16 cellular contexts compared by ENCODE assay signal in the genomic region with DNA sequence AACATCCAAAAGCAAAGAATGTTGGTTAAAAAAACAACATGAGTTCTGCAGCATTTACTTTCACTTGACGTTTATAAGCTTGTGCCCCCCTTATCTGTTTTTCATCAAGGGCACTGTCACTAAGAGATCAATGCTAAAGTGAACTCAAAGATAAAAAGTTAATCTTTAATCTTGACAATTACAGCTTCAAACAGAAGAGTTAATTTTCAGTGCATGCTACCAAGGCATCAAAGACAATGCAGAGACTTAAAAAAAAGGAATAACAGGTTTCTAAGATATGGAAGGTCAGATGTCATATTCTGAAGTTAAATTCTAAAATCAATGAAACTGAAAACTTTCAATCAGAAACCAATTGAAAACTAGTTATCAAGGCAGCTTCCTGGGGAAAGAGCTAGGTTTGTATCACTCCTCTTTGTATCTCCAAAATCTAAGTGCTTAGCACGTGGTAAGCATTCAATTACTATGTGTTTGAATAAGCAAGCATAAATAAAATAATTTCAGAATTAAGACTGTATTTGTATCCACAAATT.
"Had no signal": no experiment of that assay in that cellular context is flagged by ENCODE, and none has a peak within 500 bp of the region (broad histone marks: within the 10 kb centered on the region; RNA-seq: fewer than 3 reads in every experiment).

No MANE protein-coding gene starts in this region.

- H3K9me3 ChIP-seq: heart right ventricle, suprapubic skin, thyroid gland, upper lobe of left lung, uterus had no signal

- H3K4me1 ChIP-seq: suprapubic skin, upper lobe of left lung, uterus had no signal

- H3K36me3 ChIP-seq: uterus had no signal

- ATAC-seq: esophagus mucosa; heart right ventricle; left ventricle myocardium superior; naive thymus-derived CD8-positive, alpha-beta T cell had no signal

- H3K4me3 ChIP-seq: heart right ventricle, smooth muscle cell, suprapubic skin, thyroid gland, upper lobe of left lung, uterus had no signal

- H3K9me3 Mint-ChIP-seq: naive thymus-derived CD8-positive, alpha-beta T cell; neural crest cell had no signal

- H3K27me3 ChIP-seq: heart right ventricle, suprapubic skin, thyroid gland, upper lobe of left lung, uterus had no signal

- H3K27ac ChIP-seq: heart right ventricle, suprapubic skin, thyroid gland, upper lobe of left lung, uterus had no signal

- H3K27me3 Mint-ChIP-seq: naive thymus-derived CD8-positive, alpha-beta T cell had no signal

- DNase-seq: effector memory CD4-positive, alpha-beta T cell; heart right ventricle; islet precursor cell; left ventricle myocardium superior; mesendoderm; naive thymus-derived CD8-positive, alpha-beta T cell; posterior cingulate gyrus; stimulated activated CD4-positive, alpha-beta T cell treated with anti-CD3 and anti-CD28 coated beads, Interleukin-2, amount 100 ng/mL, for 48 hours; stimulated activated naive CD4-positive, alpha-beta T cell treated with Interleukin-2 at 50 U/mL for 16 hours; thyroid gland; upper lobe of left lung; uterus had no signal

- H3K4me3 Mint-ChIP-seq: naive thymus-derived CD8-positive, alpha-beta T cell; neural crest cell had no signal
